In the genomic region with DNA sequence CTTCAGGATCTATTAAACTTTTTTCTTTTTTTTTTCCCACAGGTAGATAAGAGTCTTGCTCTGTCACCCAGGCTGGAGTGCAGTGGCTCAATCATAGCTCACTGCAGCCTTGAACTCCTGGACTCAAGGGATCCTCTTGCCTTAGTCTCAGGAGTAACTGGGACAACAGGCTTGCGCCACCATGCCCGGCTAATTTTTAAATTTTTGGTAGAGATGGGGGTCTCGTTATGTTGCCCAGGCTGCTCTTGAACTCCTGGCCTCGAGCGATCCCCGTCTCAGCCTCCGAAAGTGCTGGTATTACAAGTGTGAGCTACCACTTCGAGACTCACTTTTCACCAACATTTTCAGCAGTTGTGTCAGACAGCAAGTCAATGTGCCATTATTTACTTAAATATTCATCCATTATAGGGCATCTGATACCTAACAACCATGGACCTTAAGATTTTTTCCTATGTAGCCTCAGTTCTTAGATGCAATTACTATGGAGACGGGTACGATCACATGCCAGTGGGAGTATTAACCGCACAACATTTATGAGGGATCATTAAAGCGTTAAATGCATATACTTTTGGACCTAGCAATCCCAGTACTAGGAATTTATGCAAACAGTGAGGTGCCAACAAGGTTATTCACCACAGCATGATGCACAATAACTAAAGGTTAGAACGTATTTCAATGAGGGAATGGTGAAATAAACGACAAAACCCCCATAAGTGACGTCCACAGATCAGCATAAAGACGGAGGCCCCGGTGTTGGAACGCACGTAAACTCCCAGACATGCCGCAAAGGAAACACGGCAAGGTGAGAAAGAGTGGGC, we compare ENCODE assay signal across 6 cellular contexts. TPM values are rescaled to one million over a fixed set of nuclear protein-coding genes. Genes with fewer than 3 reads are reported as not detected.
DNase-seq lines count a peak whose midpoint lies in the region; ATAC-seq, FAIRE-seq and TF ChIP-seq lines count a peak whose summit lies in the region.

No MANE protein-coding gene starts in this region.

- peaks cover 34% of the 10 kb centered on the region for H3K4me1 Mint-ChIP-seq in central memory CD8-positive, alpha-beta T cell

- WGBS in ovary, 3 donors, result 25 to 30% (median 27%) methylated on average over 21 of the region's 21 CpGs

- H3K4me3 Mint-ChIP-seq in central memory CD8-positive, alpha-beta T cell, result peak overlapping the region; percentile 95

- no peaks in the 10 kb centered on the region for H3K9me3 ChIP-seq in KOPT-K1 (ENCODE audit: insufficient read depth, low read length, poor library complexity, severe bottlenecking)
- no peaks in the 10 kb centered on the region for H3K9me3 ChIP-seq in ovary

- no peaks in the 10 kb centered on the region for H3K27me3 ChIP-seq in ovary

- FAIRE-seq in D721Med (lab: Jason Lieb, UNC), result no peak

- TF ChIP-seq POLR2A in ovary (IDR thresholded peaks at IDR 0.05), result no peak

- H3K27me3 Mint-ChIP-seq in central memory CD8-positive, alpha-beta T cell, result no peaks in the 10 kb centered on the region

- ATAC-seq in central memory CD8-positive, alpha-beta T cell (replicated peaks; ENCODE audit: extremely low read depth, poor library complexity, severe bottlenecking), result peak; percentile 58

- no peak for DNase-seq in central memory CD8-positive, alpha-beta T cell (ENCODE audit: low spot score in 2 of 2)
- DNase-seq in ovary, result no peak
- DNase-seq in SHP77 (lab: John Stamatoyannopoulos, UW), result no peak
- DNase-seq in D721Med (ENCODE audit: insufficient read length, low spot score), result no peak

- peaks cover 29% of the 10 kb centered on the region for H3K36me3 Mint-ChIP-seq in central memory CD8-positive, alpha-beta T cell (ENCODE audit: insufficient read depth)

- peaks cover 8% of the 10 kb centered on the region for H3K4me1 ChIP-seq in ovary (ENCODE audit: insufficient read depth)

- H3K27ac ChIP-seq in KOPT-K1 (ENCODE audit: low read depth, low read length, poor library complexity, severe bottlenecking), result peak overlapping the region; percentile 75
- H3K27ac ChIP-seq in ovary, result peak overlapping the region; percentile 57 to 90

- no peak for TF ChIP-seq EP300 in ovary (IDR thresholded peaks at IDR 0.05)

- H3K36me3 ChIP-seq in KOPT-K1 (ENCODE audit: insufficient read depth, low read length) (peaks cover 21% of the 10 kb centered on the region), ovary (no peaks in the 10 kb centered on the region)

- H3K4me3 ChIP-seq in GM08714 (ENCODE audit: low read length), result peak overlapping the region; percentile 80
- peak overlapping the region; percentile 88 for H3K4me3 ChIP-seq in ovary

- intact Hi-C loops in ovary (cut with DNase I), result loop anchor here in 2 of 4 donors (5.0 to 10.0 kb wide), 2 partner anchors 69 to 212 kb away; a partner anchor contains a TSS

- no peak for TF ChIP-seq CTCF in ovary (IDR thresholded peaks at IDR 0.05)
- TF ChIP-seq CTCF in D721Med (IDR thresholded peaks at IDR 0.05; ENCODE audit: insufficient read depth, missing control alignments), result no peak

- H3K27ac Mint-ChIP-seq in central memory CD8-positive, alpha-beta T cell (ENCODE audit: low read depth), result peak overlapping the region; percentile 97

- no peaks in the 10 kb centered on the region for H3K9me3 Mint-ChIP-seq in central memory CD8-positive, alpha-beta T cell

RNA-seq across cellular contexts. Expression of a gene that starts 0.8 kb away (rescaled TPM):
- total RNA-seq in ovary, result 10 to 100 TPM; 11.1 to 24.4 (median 22.7) TPM
- 10 to 100 TPM; 17.4 to 21.5 TPM for polyA plus RNA-seq in ovary

RNA-seq across cellular contexts. Expression of a gene that starts 1.4 kb away (rescaled TPM):
- total RNA-seq in ovary, result 10 to 100 TPM; 66.2 to 80.1 (median 75.8) TPM
- polyA plus RNA-seq in ovary, result 10 to 100 TPM; 74.9 to 88.9 TPM

RNA-seq across cellular contexts. Expression of a gene that starts 27.9 kb away (rescaled TPM):
- 100 to 1,000 TPM in 1 of 7 donors, 10 to 100 TPM in 6; 53.4 to 119 (median 87.4) TPM for total RNA-seq in ovary
- polyA plus RNA-seq in ovary, result 10 to 100 TPM; 33.6 to 56.4 TPM

RNA-seq across cellular contexts. Expression of a gene that starts 28.2 kb away (rescaled TPM):
- 10 to 100 TPM; 24.6 to 76.6 (median 65.5) TPM for total RNA-seq in ovary
- 10 to 100 TPM; 38.9 to 51.6 TPM for polyA plus RNA-seq in ovary

RNA-seq across cellular contexts. Expression of a gene that starts 42.5 kb away (rescaled TPM):
- not detected for total RNA-seq in ovary
- polyA plus RNA-seq in ovary, result not detected
